In the genomic region with DNA sequence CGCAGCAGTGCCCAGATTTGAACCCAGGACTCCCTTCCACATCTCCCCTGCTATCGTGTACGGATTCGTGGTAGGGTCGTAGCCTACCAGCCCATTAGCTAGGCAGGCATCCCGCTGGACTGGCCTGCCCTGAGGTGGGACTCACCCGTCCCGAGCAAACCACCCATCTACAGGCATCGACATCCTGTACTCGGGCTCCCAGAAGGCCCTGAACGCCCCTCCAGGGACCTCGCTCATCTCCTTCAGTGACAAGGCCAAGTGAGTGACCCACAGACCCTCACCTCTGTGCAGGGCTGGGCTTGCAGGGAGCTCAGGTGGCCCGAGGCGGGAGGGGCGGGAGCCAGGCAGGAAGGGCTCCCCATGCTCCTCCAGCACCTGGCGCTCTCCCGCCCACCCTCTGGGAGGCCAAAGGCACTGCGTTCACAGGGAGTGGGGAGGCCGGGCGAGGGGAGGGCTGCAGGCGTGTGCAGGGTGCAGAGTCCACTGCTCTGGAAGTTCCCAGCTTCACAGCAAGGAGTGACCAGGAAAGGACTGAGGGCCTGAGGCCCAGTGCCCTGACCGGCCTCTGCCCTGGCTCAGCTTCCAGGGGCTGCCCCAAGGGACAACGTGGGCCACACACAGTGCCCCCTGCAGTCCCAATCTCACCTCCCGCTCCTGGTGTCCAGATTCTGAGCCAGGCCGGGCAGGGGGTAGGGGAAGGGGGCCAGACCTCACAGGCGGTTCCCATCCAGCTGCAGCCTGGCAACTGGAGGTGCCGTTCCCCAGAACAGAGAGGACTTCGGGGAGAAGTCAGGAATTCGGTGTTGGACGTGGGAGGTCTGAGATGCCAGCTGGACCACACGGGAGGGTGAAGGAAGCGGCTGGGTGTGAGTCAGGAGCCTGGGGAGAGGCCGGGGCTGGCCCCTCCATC, we compare ENCODE assay signal across 1 cellular context.
A peak's percentile ranks its signal among the peaks of the same experiment; 100 is the strongest.
TF ChIP-seq lines count a peak whose summit lies in the region.

No MANE protein-coding gene starts in this region.

TF ChIP-seq in HepG2, 621 proteins besides CTCF, POLR2A, EP300 and RAD21 (continued from another document and continues in another):
- TF ChIP-seq, protein P1, sequence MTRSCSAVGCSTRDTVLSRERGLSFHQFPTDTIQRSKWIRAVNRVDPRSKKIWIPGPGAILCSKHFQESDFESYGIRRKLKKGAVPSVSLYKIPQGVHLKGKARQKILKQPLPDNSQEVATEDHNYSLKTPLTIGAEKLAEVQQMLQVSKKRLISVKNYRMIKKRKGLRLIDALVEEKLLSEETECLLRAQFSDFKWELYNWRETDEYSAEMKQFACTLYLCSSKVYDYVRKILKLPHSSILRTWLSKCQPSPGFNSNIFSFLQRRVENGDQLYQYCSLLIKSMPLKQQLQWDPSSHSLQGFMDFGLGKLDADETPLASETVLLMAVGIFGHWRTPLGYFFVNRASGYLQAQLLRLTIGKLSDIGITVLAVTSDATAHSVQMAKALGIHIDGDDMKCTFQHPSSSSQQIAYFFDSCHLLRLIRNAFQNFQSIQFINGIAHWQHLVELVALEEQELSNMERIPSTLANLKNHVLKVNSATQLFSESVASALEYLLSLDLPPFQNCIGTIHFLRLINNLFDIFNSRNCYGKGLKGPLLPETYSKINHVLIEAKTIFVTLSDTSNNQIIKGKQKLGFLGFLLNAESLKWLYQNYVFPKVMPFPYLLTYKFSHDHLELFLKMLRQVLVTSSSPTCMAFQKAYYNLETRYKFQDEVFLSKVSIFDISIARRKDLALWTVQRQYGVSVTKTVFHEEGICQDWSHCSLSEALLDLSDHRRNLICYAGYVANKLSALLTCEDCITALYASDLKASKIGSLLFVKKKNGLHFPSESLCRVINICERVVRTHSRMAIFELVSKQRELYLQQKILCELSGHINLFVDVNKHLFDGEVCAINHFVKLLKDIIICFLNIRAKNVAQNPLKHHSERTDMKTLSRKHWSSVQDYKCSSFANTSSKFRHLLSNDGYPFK (CRISPR knock-in tag; IDR thresholded peaks at IDR 0.05; ENCODE audit: borderline replicate concordance) = peak; percentile 71; the same call in 1 of the 2 replicates
- TF ChIP-seq ZBTB34 (CRISPR knock-in tag; IDR thresholded peaks at IDR 0.05) = peak; percentile 72
- peak; percentile 87; the same call in 1 of the 2 replicates for TF ChIP-seq SNAPC4 (CRISPR knock-in tag; IDR thresholded peaks at IDR 0.05)
- peak; percentile 96 for TF ChIP-seq FOXC1 (CRISPR knock-in tag; IDR thresholded peaks at IDR 0.05; ENCODE audit: borderline replicate concordance)
- no peak for TF ChIP-seq GTF2F1 (IDR thresholded peaks at IDR 0.05; ENCODE audit: low read length)
- peak; percentile 79 for TF ChIP-seq GATAD1 (CRISPR knock-in tag; IDR thresholded peaks at IDR 0.05)
- TF ChIP-seq, protein P2, sequence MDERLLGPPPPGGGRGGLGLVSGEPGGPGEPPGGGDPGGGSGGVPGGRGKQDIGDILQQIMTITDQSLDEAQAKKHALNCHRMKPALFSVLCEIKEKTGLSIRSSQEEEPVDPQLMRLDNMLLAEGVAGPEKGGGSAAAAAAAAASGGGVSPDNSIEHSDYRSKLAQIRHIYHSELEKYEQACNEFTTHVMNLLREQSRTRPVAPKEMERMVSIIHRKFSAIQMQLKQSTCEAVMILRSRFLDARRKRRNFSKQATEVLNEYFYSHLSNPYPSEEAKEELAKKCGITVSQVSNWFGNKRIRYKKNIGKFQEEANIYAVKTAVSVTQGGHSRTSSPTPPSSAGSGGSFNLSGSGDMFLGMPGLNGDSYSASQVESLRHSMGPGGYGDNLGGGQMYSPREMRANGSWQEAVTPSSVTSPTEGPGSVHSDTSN (CRISPR knock-in tag; IDR thresholded peaks at IDR 0.05) = no peak
- no peak for TF ChIP-seq THYN1 (CRISPR knock-in tag; IDR thresholded peaks at IDR 0.05; ENCODE audit: borderline replicate concordance, low read depth)
- no peak for TF ChIP-seq ZFP62 (CRISPR knock-in tag; IDR thresholded peaks at IDR 0.05)
- no peak for TF ChIP-seq MLXIP (CRISPR knock-in tag; IDR thresholded peaks at IDR 0.05; ENCODE audit: borderline replicate concordance)
- TF ChIP-seq, protein P3, sequence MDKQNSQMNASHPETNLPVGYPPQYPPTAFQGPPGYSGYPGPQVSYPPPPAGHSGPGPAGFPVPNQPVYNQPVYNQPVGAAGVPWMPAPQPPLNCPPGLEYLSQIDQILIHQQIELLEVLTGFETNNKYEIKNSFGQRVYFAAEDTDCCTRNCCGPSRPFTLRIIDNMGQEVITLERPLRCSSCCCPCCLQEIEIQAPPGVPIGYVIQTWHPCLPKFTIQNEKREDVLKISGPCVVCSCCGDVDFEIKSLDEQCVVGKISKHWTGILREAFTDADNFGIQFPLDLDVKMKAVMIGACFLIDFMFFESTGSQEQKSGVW (CRISPR knock-in tag; IDR thresholded peaks at IDR 0.05; ENCODE audit: borderline replicate concordance) = no peak
- TF ChIP-seq ZMYM4 (CRISPR knock-in tag; IDR thresholded peaks at IDR 0.05) = peak; percentile 92
- no peak for TF ChIP-seq U2AF1 (optimal IDR thresholded peaks at IDR 0.05; ENCODE audit: low read depth, low read length)
- TF ChIP-seq ZNF609 (CRISPR knock-in tag; IDR thresholded peaks at IDR 0.05; ENCODE audit: borderline replicate concordance) = peak; percentile 92
- TF ChIP-seq ZSCAN5A (CRISPR knock-in tag; IDR thresholded peaks at IDR 0.05; ENCODE audit: borderline replicate concordance) = no peak; the same call in 1 of the 2 replicates
- no peak for TF ChIP-seq ZNF577 (CRISPR knock-in tag; IDR thresholded peaks at IDR 0.05; ENCODE audit: borderline replicate concordance, low read depth)
- TF ChIP-seq IRF2 (CRISPR knock-in tag; IDR thresholded peaks at IDR 0.05) = peak; percentile 94
- TF ChIP-seq HNRNPLL (IDR thresholded peaks at IDR 0.05; ENCODE audit: low read depth, low read length, poor library complexity, severe bottlenecking) = peak; percentile 61
- TF ChIP-seq TEAD2 (CRISPR knock-in tag; IDR thresholded peaks at IDR 0.05) = no peak
- no peak for TF ChIP-seq EHMT2 (IDR thresholded peaks at IDR 0.05; ENCODE audit: borderline replicate concordance, low read depth, low read length)
- TF ChIP-seq ZNF776 (CRISPR knock-in tag; IDR thresholded peaks at IDR 0.05) = peak; percentile 80; the same call in 1 of the 2 replicates
- no peak for TF ChIP-seq STAT5B (CRISPR knock-in tag; IDR thresholded peaks at IDR 0.05)
- TF ChIP-seq BRD4 (CRISPR knock-in tag; IDR thresholded peaks at IDR 0.05) = 0 out of 2 replicates have a peak, but pooled peaks have one; percentile 67
- no peak for TF ChIP-seq FOSL1 (CRISPR knock-in tag; IDR thresholded peaks at IDR 0.05; ENCODE audit: borderline replicate concordance)
- peak; percentile 94; the same call in 1 of the 2 replicates for TF ChIP-seq HOXA3 (CRISPR knock-in tag; IDR thresholded peaks at IDR 0.05)
- no peak for TF ChIP-seq KDM5A (IDR thresholded peaks at IDR 0.05; ENCODE audit: borderline replicate concordance, low read length)
- no peak for TF ChIP-seq SMYD3 (CRISPR knock-in tag; IDR thresholded peaks at IDR 0.05)
